In genomic region chr10:48605264-48605615, GRCh38 we compare ENCODE assay signal across 11 cellular contexts.
DNase-seq lines count a peak whose midpoint lies in the region; TF ChIP-seq lines count a peak whose summit lies in the region.
"Had no signal": no experiment of that assay in that cellular context is flagged by ENCODE, and none has a peak within 500 bp of the region (broad histone marks: within the 10 kb centered on the region; RNA-seq: fewer than 3 reads in every experiment).

No MANE protein-coding gene starts in this region.

- peak; percentile 5 for DNase-seq in DMS79 treated with DMSO at 0.1 percent for 48 hours (lab: John Stamatoyannopoulos, UW)
- DNase-seq in DMS79 (lab: John Stamatoyannopoulos, UW), result no peak
- no peak for DNase-seq in iPS DF 6.9 (ENCODE audit: low read depth, low spot score)
- no peak for DNase-seq in NCI-H2107 treated with DMSO at 0.1 percent for 48 hours (lab: John Stamatoyannopoulos, UW; ENCODE audit: unreplicated experiment)
- DNase-seq in GDM1 (lab: John Stamatoyannopoulos, UW), result no peak
- DNase-seq in HCEC 1CT, result no peak
- DNase-seq: activated CD4-positive, alpha-beta T cell treated with anti-CD3 and anti-CD28 coated beads for 4 hours; foreskin melanocyte; KBM-7 had no signal

- H3K27me3 ChIP-seq in iPS DF 6.9 (ENCODE audit: control insufficient read depth, insufficient read depth, low read length), result peaks cover 7% of the 10 kb centered on the region; the same call in 1 of the 2 replicates
- H3K27me3 ChIP-seq in subcutaneous abdominal adipose tissue (ENCODE audit: control insufficient read depth in 5 of 5, insufficient read depth in 4 of 5, low read length in 5 of 5), result peaks cover 0 to 14% (median 2%) of the 10 kb centered on the region in 5 donors

- H3K9ac ChIP-seq in subcutaneous abdominal adipose tissue (ENCODE audit: low read length in 5 of 5), result peak overlapping the region in 1 of 5 donors; percentile 22

- H3K27ac ChIP-seq in iPS DF 6.9 (ENCODE audit: low read length), result no peak overlapping the region
- H3K27ac ChIP-seq in subcutaneous abdominal adipose tissue (ENCODE audit: low read depth, low read length), result no peak overlapping the region

- H3K4me1 ChIP-seq in iPS DF 6.9 (ENCODE audit: control insufficient read depth, insufficient read depth, low read length), result peaks cover 4% of the 10 kb centered on the region; the same call in 1 of the 2 replicates
- peaks cover 0 to 29% (median 20%) of the 10 kb centered on the region in 5 donors for H3K4me1 ChIP-seq in subcutaneous abdominal adipose tissue (ENCODE audit: control insufficient read depth in 5 of 5, insufficient read depth in 5 of 5, low read length in 5 of 5)

- H3K9me3 ChIP-seq in iPS DF 6.9 (ENCODE audit: control insufficient read depth, insufficient read depth, low read length), result no peaks in the 10 kb centered on the region
- H3K9me3 ChIP-seq in subcutaneous abdominal adipose tissue (ENCODE audit: control insufficient read depth in 5 of 5, low read length in 5 of 5), result no peaks in the 10 kb centered on the region

- H3K36me3 ChIP-seq in iPS DF 6.9 (ENCODE audit: control insufficient read depth, insufficient read depth, low read length) (no peaks in the 10 kb centered on the region), subcutaneous abdominal adipose tissue (ENCODE audit: control insufficient read depth in 5 of 5, insufficient read depth in 5 of 5, low read length in 5 of 5) (no peaks in the 10 kb centered on the region)

- no CpG with 5 or more reads among the region's 9 CpGs for WGBS in iPS DF 6.9 (ENCODE audit: insufficient coverage, insufficient read length)

- H3K4me3 ChIP-seq in WI38 (ENCODE audit: low read depth, low read length) (peak overlapping the region; percentile 91), iPS DF 6.9 (ENCODE audit: low read length) (peak overlapping the region; percentile 15; the same call in 1 of the 2 replicates), subcutaneous abdominal adipose tissue (ENCODE audit: low read depth in 1 of 5, low read length in 5 of 5) (peak overlapping the region in 3 of 5 donors; percentile 31 to 66 (median 56))

- no peak for TF ChIP-seq CTCF in WI38 (IDR thresholded peaks at IDR 0.05; ENCODE audit: low read depth, low read length)

Comparison
In these comparisons a context has a peak if more than half of its experiments do, and no peak if none do; other contexts are left out.
1. H3K4me3 ChIP-seq: peak in every context shown above with its lines; median percentile 91 in WI38; 56 in subcutaneous abdominal adipose tissue; 15 in iPS DF 6.9.